Comparison of ENCODE assay signal across 8 cellular contexts in the genomic region with DNA sequence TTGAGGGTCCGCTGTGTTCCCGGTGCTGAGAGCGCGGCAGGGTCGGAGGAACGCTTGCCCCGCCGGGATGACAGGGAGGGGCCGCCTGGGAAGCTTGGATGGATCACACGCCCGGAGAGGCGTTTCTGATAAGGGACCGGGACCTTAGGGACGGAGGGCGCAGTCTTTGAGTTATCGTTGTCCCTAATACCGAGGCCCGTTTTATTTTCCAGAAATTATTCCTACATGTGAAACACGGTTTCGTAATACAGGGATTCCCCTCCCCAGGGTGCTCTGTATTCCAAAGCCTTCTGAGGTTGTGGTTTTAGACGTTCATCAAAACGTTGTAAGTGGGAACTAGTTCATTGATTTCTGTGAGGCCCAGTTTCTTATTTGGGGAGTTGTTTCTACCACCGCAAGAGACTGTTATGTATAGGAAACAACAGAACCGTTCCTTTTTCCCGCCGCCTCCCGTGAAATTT. TPM values are rescaled to one million over a fixed set of nuclear protein-coding genes. Genes with fewer than 3 reads are reported as not detected.
DNase-seq lines count a peak whose midpoint lies in the region; ATAC-seq and TF ChIP-seq lines count a peak whose summit lies in the region.

No MANE protein-coding gene starts in this region.

- no peak overlapping the region for H4K8ac ChIP-seq in H9 (replicated peaks; ENCODE audit: insufficient read length, low read depth, low read length)

- H3K4me1 ChIP-seq in H9 (ENCODE audit: insufficient read depth, low read length): no peaks in the 10 kb centered on the region
- H3K4me1 ChIP-seq in Panc1 (ENCODE audit: control insufficient read depth, insufficient read depth, low read length): peaks cover 7% of the 10 kb centered on the region
- peaks cover 2 to 4% of the 10 kb centered on the region in 2 donors for H3K4me1 ChIP-seq in lung (ENCODE audit: control insufficient read depth in 2 of 2, insufficient read depth in 2 of 2, low read length in 2 of 2)
- H3K4me1 ChIP-seq in upper lobe of right lung: peaks cover 8% of the 10 kb centered on the region

- no peak overlapping the region for H2BK120ac ChIP-seq in H9 (ENCODE audit: low read depth, low read length, poor library complexity, severe bottlenecking)

- no peak overlapping the region for H2BK5ac ChIP-seq in H9 (ENCODE audit: insufficient read length, low read length)

- H3K27ac Mint-ChIP-seq in H9: peak overlapping the region in 1 of 3 experiments; percentile 68; a peak in 2 of 7 replicates

- H3K27me3 Mint-ChIP-seq in H9 (ENCODE audit: low read depth): peaks cover 31% of the 10 kb centered on the region

- no peak overlapping the region for H2BK20ac ChIP-seq in H9 (ENCODE audit: low read depth, low read length, poor library complexity, severe bottlenecking)

- DNase-seq in CD1c-positive myeloid dendritic cell (ENCODE audit: extremely low spot score) (peak; percentile 50), H9 (peak; percentile 31), Panc1 (ENCODE audit: low read depth, low spot score) (no peak), dorsolateral prefrontal cortex (peak in 2 of 10 donors; percentile 27 to 58), lung (ENCODE audit: low spot score) (no peak), upper lobe of right lung (no peak), GM10248 (ENCODE audit: extremely low spot score) (no peak)

- no peak overlapping the region for H3K18ac ChIP-seq in H9 (ENCODE audit: insufficient read length, low read depth, low read length)

- peaks cover 8 to 9% of the 10 kb centered on the region in 2 experiments; a peak in 3 of 4 replicates for H3K4me1 Mint-ChIP-seq in H9

- no peak overlapping the region for H2AK5ac ChIP-seq in H9 (ENCODE audit: insufficient read length, low read length)

- H3K4me2 ChIP-seq in H9 (ENCODE audit: insufficient read depth, insufficient read length, low read length): peak overlapping the region; percentile 85

- H4K20me1 ChIP-seq in H9 (ENCODE audit: control insufficient read depth, insufficient read depth, insufficient read length): no peaks in the 10 kb centered on the region

- CTCF ChIA-PET in Panc1 (lab: Charles Lee) (interaction anchor here (1.3 kb wide), 1 partner anchor 12 kb away, joined by 8 read pairs; no protein-coding TSS in a partner anchor), GM10248 (lab: Yijun Ruan, JAX) (interaction anchor here (0.8 to 1.1 kb wide), 3 partner anchors 12 to 244 kb away, joined by 3 read pairs; no protein-coding TSS in a partner anchor)

- H2AFZ ChIP-seq in H9 (ENCODE audit: low read length): no peak overlapping the region

- peaks cover 23% of the 10 kb centered on the region for H3K36me3 ChIP-seq in Panc1 (ENCODE audit: control insufficient read depth, insufficient read depth, low read length)
- H3K36me3 ChIP-seq in lung (ENCODE audit: control insufficient read depth in 2 of 2, insufficient read depth in 2 of 2, low read length in 2 of 2): peaks cover 5 to 18% of the 10 kb centered on the region in 2 donors
- H3K36me3 ChIP-seq in upper lobe of right lung: peaks cover 28% of the 10 kb centered on the region

- peaks cover 2% of the 10 kb centered on the region; the same call in 1 of the 2 replicates for H3K79me2 ChIP-seq in H9 (ENCODE audit: insufficient read depth, low read length)

- H4K5ac ChIP-seq in H9 (ENCODE audit: insufficient read length, low read depth, low read length): no peak overlapping the region

- H3K27me3 ChIP-seq in H9 (ENCODE audit: insufficient read depth, low read length): no peaks in the 10 kb centered on the region
- no peaks in the 10 kb centered on the region for H3K27me3 ChIP-seq in Panc1 (ENCODE audit: control insufficient read depth, insufficient read depth, low read length)
- H3K27me3 ChIP-seq in dorsolateral prefrontal cortex: no peaks in the 10 kb centered on the region
- H3K27me3 ChIP-seq in lung (ENCODE audit: control insufficient read depth, insufficient read depth): no peaks in the 10 kb centered on the region
- H3K27me3 ChIP-seq in upper lobe of right lung: no peaks in the 10 kb centered on the region

- H2BK15ac ChIP-seq in H9 (ENCODE audit: low read depth, low read length): no peak overlapping the region

- H3K14ac ChIP-seq in H9 (ENCODE audit: insufficient read depth, low read length): 0 out of 2 replicates have a peak overlapping the region, but pooled peaks have one; percentile 82

- peak overlapping the region; percentile 54 for H3K9ac ChIP-seq in H9 (ENCODE audit: extremely low read depth, insufficient read length, low read length)

- H3K27ac ChIP-seq in H9 (ENCODE audit: insufficient read length, low read depth, low read length) (no peak overlapping the region), Panc1 (ENCODE audit: low read length) (peak overlapping the region; percentile 80), dorsolateral prefrontal cortex (peak overlapping the region in 35 of 59 donors; percentile 37 to 89 (median 81)), lung (ENCODE audit: low read depth in 1 of 2, low read length in 1 of 2) (peak overlapping the region; percentile 93 to 98), upper lobe of right lung (peak overlapping the region; percentile 86)

- H4K91ac ChIP-seq in H9 (ENCODE audit: insufficient read length, low read depth, low read length): no peak overlapping the region

- ATAC-seq in Panc1: peak; percentile 36
- ATAC-seq in lung (ENCODE audit: insufficient read depth, low FRiP score): peak; percentile 6
- peak; percentile 0 for ATAC-seq in upper lobe of right lung
- no peak for ATAC-seq in GM21528 (IDR thresholded peaks at IDR 0.05; ENCODE audit: low FRiP score, unreplicated experiment)

- no TSS peak for BruUV-seq in Panc1 (replicated peaks; lab: Mats Ljungman, UMichigan)

- peaks cover 5% of the 10 kb centered on the region for H3K79me1 ChIP-seq in H9 (ENCODE audit: insufficient read depth, low read depth, low read length, poor library complexity, severe bottlenecking)

- TF ChIP-seq CTCF in H9 (conservative IDR thresholded peaks at IDR 0.05) (no peak), Panc1 (IDR thresholded peaks at IDR 0.05) (no peak), dorsolateral prefrontal cortex (IDR thresholded peaks at IDR 0.05 in 54 of 56, conservative IDR thresholded peaks at IDR 0.05 in 2 of 56; ENCODE audit: low read depth in 1 of 56, partially characterized antibody in 56 of 56) (no peak), lung (IDR thresholded peaks at IDR 0.05; ENCODE audit: control extremely low read depth, extremely low read depth) (no peak), upper lobe of right lung (IDR thresholded peaks at IDR 0.05) (no peak), GM10248 (IDR thresholded peaks at IDR 0.05; ENCODE audit: control extremely low read depth, extremely low read depth, low read depth, missing control alignments) (no peak)

- no peak overlapping the region for H3K23ac ChIP-seq in H9 (ENCODE audit: insufficient read length, low read depth, low read length)

- H3T11ph ChIP-seq in H9 (ENCODE audit: low read length): no peak overlapping the region

- H3K9me3 ChIP-seq in H9 (ENCODE audit: control insufficient read depth, low read depth, low read length) (no peaks in the 10 kb centered on the region), Panc1 (ENCODE audit: control insufficient read depth, insufficient read depth, low read depth, low read length) (no peaks in the 10 kb centered on the region; the same call in 1 of the 2 replicates), lung (ENCODE audit: control insufficient read depth in 2 of 2, insufficient read depth in 1 of 2, low read length in 1 of 2) (peaks cover 0 to 2% of the 10 kb centered on the region in 2 donors), upper lobe of right lung (no peaks in the 10 kb centered on the region)

- H3K36me3 Mint-ChIP-seq in H9 (ENCODE audit: insufficient read depth in 1 of 3, low read depth in 3 of 3): peaks cover 20 to 44% (median 39%) of the 10 kb centered on the region in 3 experiments

- intact Hi-C loops in Panc1 (cut with micrococcal nuclease; ENCODE audit: unreplicated experiment) (no loop called here), dorsolateral prefrontal cortex (cut with DNase I) (loop anchor here (5.0 kb wide), 3 partner anchors 96 to 391 kb away; a partner anchor contains a TSS), upper lobe of right lung (cut with DNase I) (no loop called here)

- in situ Hi-C loops in Panc1 (cut with HindIII; ENCODE audit: low pct_unique_long_range_greater_than_20kb, low sequenced_read_pairs): no loop called here

- POLR2A ChIA-PET in Panc1 (lab: Charles Lee) (interaction anchor here (0.6 to 0.7 kb wide), 2 partner anchors 12 to 389 kb away, joined by 5 read pairs; no protein-coding TSS in a partner anchor), GM10248 (lab: Yijun Ruan, JAX) (no interaction called here)

- peak overlapping the region; percentile 76 to 80 for H3K4me3 ChIP-seq in Panc1 (ENCODE audit: low read depth in 2 of 2, low read length in 2 of 2)
- peak overlapping the region; percentile 63 to 100 (median 91) for H3K4me3 ChIP-seq in dorsolateral prefrontal cortex
- peak overlapping the region; percentile 96 for H3K4me3 ChIP-seq in lung
- peak overlapping the region; percentile 77 for H3K4me3 ChIP-seq in upper lobe of right lung

- no peak overlapping the region for H3K56ac ChIP-seq in H9 (ENCODE audit: insufficient read length, low read depth, low read length)

- no peak overlapping the region for H2BK12ac ChIP-seq in H9 (ENCODE audit: insufficient read length, low read depth, low read length)

- no CpG with 5 or more reads among the region's 27 CpGs for WGBS in H9 (ENCODE audit: extremely low coverage, insufficient read length, low lambda C conversion rate)
- 2 to 4% methylated on average over 27 of the region's 27 CpGs for WGBS in lung, 2 donors

- peaks cover 4% of the 10 kb centered on the region for H3K23me2 ChIP-seq in H9 (ENCODE audit: insufficient read length, low read depth, low read length, poor library complexity, severe bottlenecking)

- 0 out of 5 replicates have a peak, but pooled peaks cover 0 to under 1% of the 10 kb centered on the region in 2 experiments for H3K9me3 Mint-ChIP-seq in H9

- peak overlapping the region; percentile 92 to 94 for H3K4me3 Mint-ChIP-seq in H9

- H3K4ac ChIP-seq in H9 (ENCODE audit: low read depth, low read length): no peak overlapping the region

RNA-seq across cellular contexts. Expression of a gene that starts 0.7 kb away (rescaled TPM):
- 111 and 118 TPM in 2 replicates for total RNA-seq in H9 (2021)
- total RNA-seq in Panc1 (2021; ENCODE audit: unreplicated experiment): 246 TPM
- 464 TPM for polyA plus RNA-seq in Panc1 (2012; ENCODE audit: insufficient read length)
- total RNA-seq in dorsolateral prefrontal cortex: 100 to 1,000 TPM in 1 of 120 experiments, 10 to 100 TPM in 119; 34.0 to 109 (median 63.1) TPM
- total RNA-seq in lung: 10 to 100 TPM; 38.6 to 73.8 TPM
- 100 to 1,000 TPM; 100 to 147 TPM for polyA plus RNA-seq in lung
- total RNA-seq in upper lobe of right lung: 57.7 TPM

Comparison
In these comparisons a context has a peak if more than half of its experiments do, and no peak if none do; other contexts are left out.
1. DNase-seq: peak in CD1c-positive myeloid dendritic cell (single experiment) and H9 (single experiment); none in Panc1 (single experiment), lung (single experiment), upper lobe of right lung (single experiment) and GM10248 (single experiment).
2. intact Hi-C loops: an anchor here in dorsolateral prefrontal cortex (5.0 kb wide); none called in Panc1 and upper lobe of right lung.
3. Peak in every context shown above with its lines, with median percentiles within 50 percentile points of each other: H3K4me3 ChIP-seq.